In genomic region chr1:20049056-20049798, GRCh38 we compare ENCODE assay signal across 2 cellular contexts. TPM values are rescaled to one million over a fixed set of nuclear protein-coding genes. Genes with fewer than 3 reads are reported as not detected.
"Had no signal": no experiment of that assay in that cellular context is flagged by ENCODE, and none has a peak within 500 bp of the region (broad histone marks: within the 10 kb centered on the region; RNA-seq: fewer than 3 reads in every experiment).

No MANE protein-coding gene starts in this region.

RNA-seq across cellular contexts. Expression of gene PLA2G5, which starts 20.8 kb away (rescaled TPM):
- total RNA-seq: natural killer cell had no signal
- polyA plus RNA-seq: neural cell had no signal
